ENCODE assay signal across 1 cellular context in genomic region chr1:32204943-32205361, GRCh38.
TF ChIP-seq lines count a peak whose summit lies in the region.

No MANE protein-coding gene starts in this region.

TF ChIP-seq in GM12878, 131 proteins besides CTCF, POLR2A, EP300 and RAD21:
- TF ChIP-seq SKIL (IDR thresholded peaks at IDR 0.05; ENCODE audit: low read depth, poor library complexity, severe bottlenecking): no peak
- no peak for TF ChIP-seq SMAD5 (IDR thresholded peaks at IDR 0.05; ENCODE audit: low read depth)
- TF ChIP-seq ATF7 (IDR thresholded peaks at IDR 0.05; ENCODE audit: low read depth): no peak
- no peak for TF ChIP-seq NFYA (IDR thresholded peaks at IDR 0.05; ENCODE audit: borderline replicate concordance, low read depth, low read length)
- TF ChIP-seq, protein P1, sequence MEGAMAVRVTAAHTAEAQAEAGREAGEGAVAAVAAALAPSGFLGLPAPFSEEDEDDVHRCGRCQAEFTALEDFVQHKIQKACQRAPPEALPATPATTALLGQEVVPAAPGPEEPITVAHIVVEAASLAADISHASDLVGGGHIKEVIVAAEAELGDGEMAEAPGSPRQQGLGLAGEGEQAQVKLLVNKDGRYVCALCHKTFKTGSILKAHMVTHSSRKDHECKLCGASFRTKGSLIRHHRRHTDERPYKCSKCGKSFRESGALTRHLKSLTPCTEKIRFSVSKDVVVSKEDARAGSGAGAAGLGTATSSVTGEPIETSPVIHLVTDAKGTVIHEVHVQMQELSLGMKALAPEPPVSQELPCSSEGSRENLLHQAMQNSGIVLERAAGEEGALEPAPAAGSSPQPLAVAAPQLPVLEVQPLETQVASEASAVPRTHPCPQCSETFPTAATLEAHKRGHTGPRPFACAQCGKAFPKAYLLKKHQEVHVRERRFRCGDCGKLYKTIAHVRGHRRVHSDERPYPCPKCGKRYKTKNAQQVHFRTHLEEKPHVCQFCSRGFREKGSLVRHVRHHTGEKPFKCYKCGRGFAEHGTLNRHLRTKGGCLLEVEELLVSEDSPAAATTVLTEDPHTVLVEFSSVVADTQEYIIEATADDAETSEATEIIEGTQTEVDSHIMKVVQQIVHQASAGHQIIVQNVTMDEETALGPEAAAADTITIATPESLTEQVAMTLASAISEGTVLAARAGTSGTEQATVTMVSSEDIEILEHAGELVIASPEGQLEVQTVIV (IDR thresholded peaks at IDR 0.05; ENCODE audit: borderline replicate concordance, partially characterized antibody): no peak
- TF ChIP-seq ASH2L (IDR thresholded peaks at IDR 0.05; ENCODE audit: borderline replicate concordance, low read depth): no peak
- no peak for TF ChIP-seq SIN3A (IDR thresholded peaks at IDR 0.05; ENCODE audit: low read depth, low read length)
- TF ChIP-seq NR2F1 (conservative IDR thresholded peaks at IDR 0.05): no peak
- no peak for TF ChIP-seq ZNF24 (IDR thresholded peaks at IDR 0.05)
- TF ChIP-seq MTA3 (IDR thresholded peaks at IDR 0.05; ENCODE audit: borderline replicate concordance, low read length): no peak
- TF ChIP-seq, protein P2, sequence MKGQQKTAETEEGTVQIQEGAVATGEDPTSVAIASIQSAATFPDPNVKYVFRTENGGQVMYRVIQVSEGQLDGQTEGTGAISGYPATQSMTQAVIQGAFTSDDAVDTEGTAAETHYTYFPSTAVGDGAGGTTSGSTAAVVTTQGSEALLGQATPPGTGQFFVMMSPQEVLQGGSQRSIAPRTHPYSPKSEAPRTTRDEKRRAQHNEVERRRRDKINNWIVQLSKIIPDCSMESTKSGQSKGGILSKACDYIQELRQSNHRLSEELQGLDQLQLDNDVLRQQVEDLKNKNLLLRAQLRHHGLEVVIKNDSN (IDR thresholded peaks at IDR 0.05; ENCODE audit: borderline replicate concordance, extremely low read length, insufficient read depth, low read depth, low read length): no peak
- no peak for TF ChIP-seq SRF (IDR thresholded peaks at IDR 0.05; ENCODE audit: low read depth in 2 of 2, low read length in 2 of 2)
- TF ChIP-seq MAX (IDR thresholded peaks at IDR 0.05; ENCODE audit: low read depth, low read length): no peak
- TF ChIP-seq LARP7 (IDR thresholded peaks at IDR 0.05): no peak
- no peak for TF ChIP-seq TBL1XR1 (IDR thresholded peaks at IDR 0.05; ENCODE audit: low read depth, low read length)
- TF ChIP-seq, protein P3, sequence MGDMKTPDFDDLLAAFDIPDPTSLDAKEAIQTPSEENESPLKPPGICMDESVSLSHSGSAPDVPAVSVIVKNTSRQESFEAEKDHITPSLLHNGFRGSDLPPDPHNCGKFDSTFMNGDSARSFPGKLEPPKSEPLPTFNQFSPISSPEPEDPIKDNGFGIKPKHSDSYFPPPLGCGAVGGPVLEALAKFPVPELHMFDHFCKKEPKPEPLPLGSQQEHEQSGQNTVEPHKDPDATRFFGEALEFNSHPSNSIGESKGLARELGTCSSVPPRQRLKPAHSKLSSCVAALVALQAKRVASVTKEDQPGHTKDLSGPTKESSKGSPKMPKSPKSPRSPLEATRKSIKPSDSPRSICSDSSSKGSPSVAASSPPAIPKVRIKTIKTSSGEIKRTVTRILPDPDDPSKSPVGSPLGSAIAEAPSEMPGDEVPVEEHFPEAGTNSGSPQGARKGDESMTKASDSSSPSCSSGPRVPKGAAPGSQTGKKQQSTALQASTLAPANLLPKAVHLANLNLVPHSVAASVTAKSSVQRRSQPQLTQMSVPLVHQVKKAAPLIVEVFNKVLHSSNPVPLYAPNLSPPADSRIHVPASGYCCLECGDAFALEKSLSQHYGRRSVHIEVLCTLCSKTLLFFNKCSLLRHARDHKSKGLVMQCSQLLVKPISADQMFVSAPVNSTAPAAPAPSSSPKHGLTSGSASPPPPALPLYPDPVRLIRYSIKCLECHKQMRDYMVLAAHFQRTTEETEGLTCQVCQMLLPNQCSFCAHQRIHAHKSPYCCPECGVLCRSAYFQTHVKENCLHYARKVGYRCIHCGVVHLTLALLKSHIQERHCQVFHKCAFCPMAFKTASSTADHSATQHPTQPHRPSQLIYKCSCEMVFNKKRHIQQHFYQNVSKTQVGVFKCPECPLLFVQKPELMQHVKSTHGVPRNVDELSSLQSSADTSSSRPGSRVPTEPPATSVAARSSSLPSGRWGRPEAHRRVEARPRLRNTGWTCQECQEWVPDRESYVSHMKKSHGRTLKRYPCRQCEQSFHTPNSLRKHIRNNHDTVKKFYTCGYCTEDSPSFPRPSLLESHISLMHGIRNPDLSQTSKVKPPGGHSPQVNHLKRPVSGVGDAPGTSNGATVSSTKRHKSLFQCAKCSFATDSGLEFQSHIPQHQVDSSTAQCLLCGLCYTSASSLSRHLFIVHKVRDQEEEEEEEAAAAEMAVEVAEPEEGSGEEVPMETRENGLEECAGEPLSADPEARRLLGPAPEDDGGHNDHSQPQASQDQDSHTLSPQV (IDR thresholded peaks at IDR 0.05): no peak
- TF ChIP-seq NBN (IDR thresholded peaks at IDR 0.05): no peak
- TF ChIP-seq ESRRA (IDR thresholded peaks at IDR 0.05; ENCODE audit: low read length): no peak
